In the genomic region with DNA sequence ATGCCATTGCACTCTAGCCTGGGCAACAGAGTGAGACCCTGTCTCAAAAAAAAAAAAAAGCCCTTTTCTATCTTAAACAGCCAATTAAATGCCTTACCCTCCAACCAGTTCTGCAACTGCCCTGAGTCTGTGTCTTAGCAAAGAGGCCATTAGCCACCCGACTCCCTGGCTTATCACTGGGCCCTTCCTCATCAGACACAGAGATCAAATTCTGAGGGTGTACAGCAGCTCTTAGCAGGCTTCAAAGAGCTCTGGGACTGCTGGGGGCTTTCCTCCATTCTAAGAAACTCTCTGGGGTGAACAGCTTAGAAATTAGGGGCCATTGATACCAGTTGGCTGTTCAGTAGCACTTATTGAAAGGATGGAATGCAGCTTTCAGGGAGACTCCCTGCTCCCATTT, we compare ENCODE assay signal across 20 cellular contexts.
DNase-seq lines count a peak whose midpoint lies in the region; ATAC-seq and TF ChIP-seq lines count a peak whose summit lies in the region.
"Had no signal": no experiment of that assay in that cellular context is flagged by ENCODE, and none has a peak within 500 bp of the region (broad histone marks: within the 10 kb centered on the region; RNA-seq: fewer than 3 reads in every experiment).

No MANE protein-coding gene starts in this region.

- peak overlapping the region; percentile 96 for H3K27ac ChIP-seq in cingulate gyrus (ENCODE audit: low read depth, low read length)
- H3K27ac ChIP-seq: 22Rv1, GM23248, SJCRH30 had no signal

- no peak for TF ChIP-seq CTCF in mesothelial cell of epicardium (IDR thresholded peaks at IDR 0.05; ENCODE audit: unreplicated experiment)

- H3K27me3 Mint-ChIP-seq in mesothelial cell of epicardium (ENCODE audit: low read depth): peaks cover 2% of the 10 kb centered on the region

- DNase-seq in NCI-H2171 treated with DMSO at 0.1 percent for 48 hours (lab: John Stamatoyannopoulos, UW) (peak; percentile 50), NCI-H2171 (lab: John Stamatoyannopoulos, UW) (no peak), mesothelial cell of epicardium (ENCODE audit: low spot score in 2 of 2, unreplicated experiment in 2 of 2) (no peak), superior temporal gyrus (ENCODE audit: extremely low spot score) (peak; percentile 31), T1000 (lab: John Stamatoyannopoulos, UW) (no peak), NCI-H1417 treated with DMSO at 0.1 percent for 48 hours (lab: John Stamatoyannopoulos, UW) (no peak)
- DNase-seq: BE2C; Calu3; CD8-positive, alpha-beta memory T cell; GM23248; HFFc6; KBM-7; NCI-H2029 treated with DMSO at 0.1 percent for 48 hours; NK-92 treated with Interleukin-12 subunit alpha and Interleukin-12 subunit beta, amount 100 ng/mL, for 24 hours; PC-3 had no signal

- H3K4me1 Mint-ChIP-seq in mesothelial cell of epicardium: peaks cover 35% of the 10 kb centered on the region
- H3K4me1 Mint-ChIP-seq: CD14-positive monocyte; CD8-positive, alpha-beta memory T cell had no signal

- no peaks in the 10 kb centered on the region for H3K9me3 Mint-ChIP-seq in mesothelial cell of epicardium
- H3K9me3 Mint-ChIP-seq: HFFc6 had no signal

- peaks cover 1% of the 10 kb centered on the region for H3K36me3 Mint-ChIP-seq in mesothelial cell of epicardium
- H3K36me3 Mint-ChIP-seq: CD14-positive monocyte; CD8-positive, alpha-beta memory T cell had no signal

- ATAC-seq in GM21717 (IDR thresholded peaks at IDR 0.05; ENCODE audit: unreplicated experiment): no peak
- ATAC-seq: PC-3 had no signal

- H3K27ac Mint-ChIP-seq in mesothelial cell of epicardium: peak overlapping the region; percentile 25
- H3K27ac Mint-ChIP-seq: CD8-positive, alpha-beta memory T cell; HFFc6 had no signal

- no peak overlapping the region for H3K4me3 Mint-ChIP-seq in mesothelial cell of epicardium
- H3K4me3 Mint-ChIP-seq: CD14-positive monocyte; CD8-positive, alpha-beta memory T cell; HFFc6 had no signal

Comparison
In these comparisons a context has a peak if more than half of its experiments do, and no peak if none do; other contexts are left out.
1. DNase-seq: peak in NCI-H2171 treated with DMSO at 0.1 percent for 48 hours (single experiment) and superior temporal gyrus (single experiment); none in NCI-H2171 (single experiment), mesothelial cell of epicardium (0 of 2), T1000 (single experiment) and NCI-H1417 treated with DMSO at 0.1 percent for 48 hours (single experiment).